22 cellular contexts compared by ENCODE assay signal in genomic region chr13:112699318-112699918, GRCh38. TPM values are rescaled to one million over a fixed set of nuclear protein-coding genes. Genes with fewer than 3 reads are reported as not detected.
DNase-seq lines count a peak whose midpoint lies in the region; ATAC-seq and TF ChIP-seq lines count a peak whose summit lies in the region.
"Had no signal": no experiment of that assay in that cellular context is flagged by ENCODE, and none has a peak within 500 bp of the region (broad histone marks: within the 10 kb centered on the region; RNA-seq: fewer than 3 reads in every experiment).

No MANE protein-coding gene starts in this region.

- peaks cover 69% of the 10 kb centered on the region for H3K4me1 Mint-ChIP-seq in WTC11

- H3K9me3 Mint-ChIP-seq in WTC11: no peaks in the 10 kb centered on the region
- H3K9me3 Mint-ChIP-seq: activated naive CD4-positive, alpha-beta T cell treated with anti-CD3 and anti-CD28 coated beads, Interleukin-2, amount 50 U/mL, for 24 hours; immature natural killer cell had no signal

- H3K9me3 ChIP-seq in heart left ventricle (no peaks in the 10 kb centered on the region), right atrium auricular region (no peaks in the 10 kb centered on the region), stomach (no peaks in the 10 kb centered on the region)
- H3K9me3 ChIP-seq: SJSA1, suprapubic skin, uterus had no signal

- peaks cover 0 to 12% (median 0%) of the 10 kb centered on the region in 9 donors for H3K36me3 ChIP-seq in heart left ventricle
- no peaks in the 10 kb centered on the region for H3K36me3 ChIP-seq in right atrium auricular region
- H3K36me3 ChIP-seq in stomach: peaks cover 0 to 7% (median 5%) of the 10 kb centered on the region in 4 donors
- H3K36me3 ChIP-seq: SJSA1, suprapubic skin, uterus had no signal

- H3K4me3 Mint-ChIP-seq in WTC11: no peak overlapping the region
- H3K4me3 Mint-ChIP-seq: activated naive CD4-positive, alpha-beta T cell treated with anti-CD3 and anti-CD28 coated beads, Interleukin-2, amount 50 U/mL, for 24 hours; immature natural killer cell had no signal

- no peak overlapping the region for H3K4me3 ChIP-seq in heart left ventricle
- H3K4me3 ChIP-seq in right atrium auricular region: no peak overlapping the region
- no peak overlapping the region for H3K4me3 ChIP-seq in stomach
- H3K4me3 ChIP-seq: PC-9, SJSA1, suprapubic skin, uterus had no signal

- POLR2A ChIA-PET in WTC11 (lab: Charles Lee): no interaction called here

- 62 to 69% (median 64%) methylated on average over 13 of the region's 13 CpGs for WGBS in heart left ventricle, 4 donors
- WGBS in stomach, 5 donors: 81 to 88% (median 85%) methylated on average over 13 of the region's 13 CpGs

- H3K27me3 Mint-ChIP-seq in WTC11 (ENCODE audit: low read depth): no peaks in the 10 kb centered on the region
- H3K27me3 Mint-ChIP-seq: activated naive CD4-positive, alpha-beta T cell treated with anti-CD3 and anti-CD28 coated beads, Interleukin-2, amount 50 U/mL, for 24 hours had no signal

- H3K27ac ChIP-seq in heart left ventricle: peak overlapping the region in 5 of 12 donors; percentile 1 to 77 (median 11)
- H3K27ac ChIP-seq in right atrium auricular region: peak overlapping the region in 1 of 2 donors; percentile 60
- H3K27ac ChIP-seq in stomach: no peak overlapping the region
- H3K27ac ChIP-seq: C4-2B, epithelial cell of prostate, PC-9, SJSA1, suprapubic skin, uterus had no signal

- TF ChIP-seq POLR2A in heart left ventricle (IDR thresholded peaks at IDR 0.05) (no peak), stomach (IDR thresholded peaks at IDR 0.05) (no peak)

- CTCF ChIA-PET in WTC11 (lab: Charles Lee): no interaction called here

- ATAC-seq in heart left ventricle: peak in 3 of 4 donors; percentile 31 to 39 (median 34)
- ATAC-seq in WTC11: no peak
- ATAC-seq in GM21390 (IDR thresholded peaks at IDR 0.05; ENCODE audit: unreplicated experiment): no peak
- ATAC-seq: sciatic nerve had no signal

- H3K27me3 ChIP-seq in heart left ventricle (no peaks in the 10 kb centered on the region), right atrium auricular region (no peaks in the 10 kb centered on the region), stomach (no peaks in the 10 kb centered on the region)
- H3K27me3 ChIP-seq: SJSA1, suprapubic skin, uterus had no signal

- intact Hi-C loops in heart left ventricle (cut with DNase I): loop anchor here in 2 of 10 donors (10.0 kb wide), 2 partner anchors 55 to 115 kb away; no protein-coding TSS in a partner anchor
- intact Hi-C loops in stomach (cut with DNase I; ENCODE audit: low total_unique reads): no loop called here

- TF ChIP-seq EP300 in stomach (IDR thresholded peaks at IDR 0.05): no peak

- H3K4me1 ChIP-seq in heart left ventricle (peaks cover 1 to 66% (median 38%) of the 10 kb centered on the region in 12 donors), right atrium auricular region (peaks cover 0 to 34% of the 10 kb centered on the region in 2 donors), stomach (peaks cover 7 to 42% (median 12%) of the 10 kb centered on the region in 4 donors)
- H3K4me1 ChIP-seq: SJSA1, uterus had no signal

- no peak overlapping the region for H3K27ac Mint-ChIP-seq in WTC11
- H3K27ac Mint-ChIP-seq: activated naive CD4-positive, alpha-beta T cell treated with anti-CD3 and anti-CD28 coated beads, Interleukin-2, amount 50 U/mL, for 24 hours; immature natural killer cell had no signal

- TF ChIP-seq CTCF in heart left ventricle (IDR thresholded peaks at IDR 0.05) (no peak), right atrium auricular region (IDR thresholded peaks at IDR 0.05) (no peak), WTC11 (IDR thresholded peaks at IDR 0.05) (no peak), stomach (IDR thresholded peaks at IDR 0.05) (no peak)

- DNase-seq in heart left ventricle (peak in 1 of 5 donors; percentile 11), right atrium auricular region (ENCODE audit: low spot score) (no peak), WTC11 (ENCODE audit: low spot score) (peak; percentile 4), left kidney (ENCODE audit: low read depth, low spot score) (peak; percentile 78), stomach (peak; percentile 18), NCI-H226 (no peak), NOMO-1 treated with dmso at 0.1 percent for 144 hours (lab: John Stamatoyannopoulos, UW; ENCODE audit: unreplicated experiment) (no peak)
- DNase-seq: cerebellar nuclear complex, immature natural killer cell, NCI-H1092 treated with DMSO at 0.1 percent for 48 hours, NCI-H2171, NCI-H748 treated with DMSO at 0.1 percent for 48 hours, PC-9, T-helper 1 cell, uterus had no signal

- no peaks in the 10 kb centered on the region; the same call in 1 of the 2 replicates for H3K36me3 Mint-ChIP-seq in WTC11

TF ChIP-seq in WTC11, 78 proteins besides CTCF, POLR2A, EP300 and RAD21:
- no peak for TF ChIP-seq ZNF219 (CRISPR knock-in tag; IDR thresholded peaks at IDR 0.05; ENCODE audit: borderline replicate concordance)
- TF ChIP-seq NR3C1 (CRISPR knock-in tag; conservative IDR thresholded peaks at IDR 0.05; ENCODE audit: low read depth): no peak
- TF ChIP-seq, protein P1, sequence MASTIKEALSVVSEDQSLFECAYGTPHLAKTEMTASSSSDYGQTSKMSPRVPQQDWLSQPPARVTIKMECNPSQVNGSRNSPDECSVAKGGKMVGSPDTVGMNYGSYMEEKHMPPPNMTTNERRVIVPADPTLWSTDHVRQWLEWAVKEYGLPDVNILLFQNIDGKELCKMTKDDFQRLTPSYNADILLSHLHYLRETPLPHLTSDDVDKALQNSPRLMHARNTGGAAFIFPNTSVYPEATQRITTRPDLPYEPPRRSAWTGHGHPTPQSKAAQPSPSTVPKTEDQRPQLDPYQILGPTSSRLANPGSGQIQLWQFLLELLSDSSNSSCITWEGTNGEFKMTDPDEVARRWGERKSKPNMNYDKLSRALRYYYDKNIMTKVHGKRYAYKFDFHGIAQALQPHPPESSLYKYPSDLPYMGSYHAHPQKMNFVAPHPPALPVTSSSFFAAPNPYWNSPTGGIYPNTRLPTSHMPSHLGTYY (CRISPR knock-in tag; IDR thresholded peaks at IDR 0.05): no peak
- no peak for TF ChIP-seq GRHL2 (CRISPR knock-in tag; IDR thresholded peaks at IDR 0.05; ENCODE audit: insufficient replicate concordance, severe bottlenecking)
- no peak for TF ChIP-seq CREB1 (CRISPR knock-in tag; IDR thresholded peaks at IDR 0.05)
- no peak for TF ChIP-seq MAX (CRISPR knock-in tag; IDR thresholded peaks at IDR 0.05)
- TF ChIP-seq, protein P2, sequence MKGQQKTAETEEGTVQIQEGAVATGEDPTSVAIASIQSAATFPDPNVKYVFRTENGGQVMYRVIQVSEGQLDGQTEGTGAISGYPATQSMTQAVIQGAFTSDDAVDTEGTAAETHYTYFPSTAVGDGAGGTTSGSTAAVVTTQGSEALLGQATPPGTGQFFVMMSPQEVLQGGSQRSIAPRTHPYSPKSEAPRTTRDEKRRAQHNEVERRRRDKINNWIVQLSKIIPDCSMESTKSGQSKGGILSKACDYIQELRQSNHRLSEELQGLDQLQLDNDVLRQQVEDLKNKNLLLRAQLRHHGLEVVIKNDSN (CRISPR knock-in tag; IDR thresholded peaks at IDR 0.05): no peak
- no peak for TF ChIP-seq ZNF138 (CRISPR knock-in tag; conservative IDR thresholded peaks at IDR 0.05)
- no peak for TF ChIP-seq SP1 (CRISPR knock-in tag; conservative IDR thresholded peaks at IDR 0.05)
- TF ChIP-seq, protein P3, sequence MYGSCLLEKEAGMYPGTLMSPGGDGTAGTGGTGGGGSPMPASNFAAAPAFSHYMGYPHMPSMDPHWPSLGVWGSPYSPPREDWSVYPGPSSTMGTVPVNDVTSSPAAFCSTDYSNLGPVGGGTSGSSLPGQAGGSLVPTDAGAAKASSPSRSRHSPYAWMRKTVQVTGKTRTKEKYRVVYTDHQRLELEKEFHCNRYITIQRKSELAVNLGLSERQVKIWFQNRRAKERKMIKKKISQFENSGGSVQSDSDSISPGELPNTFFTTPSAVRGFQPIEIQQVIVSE (CRISPR knock-in tag; IDR thresholded peaks at IDR 0.05; ENCODE audit: borderline replicate concordance): no peak
- no peak for TF ChIP-seq ZNF396 (CRISPR knock-in tag; IDR thresholded peaks at IDR 0.05; ENCODE audit: borderline replicate concordance)
- no peak for TF ChIP-seq FOXJ3 (CRISPR knock-in tag; IDR thresholded peaks at IDR 0.05; ENCODE audit: borderline replicate concordance)
- TF ChIP-seq MXD4 (CRISPR knock-in tag; IDR thresholded peaks at IDR 0.05; ENCODE audit: borderline replicate concordance): no peak
- no peak for TF ChIP-seq ZNF317 (CRISPR knock-in tag; IDR thresholded peaks at IDR 0.05; ENCODE audit: borderline replicate concordance, low read depth)
- TF ChIP-seq, protein P4, sequence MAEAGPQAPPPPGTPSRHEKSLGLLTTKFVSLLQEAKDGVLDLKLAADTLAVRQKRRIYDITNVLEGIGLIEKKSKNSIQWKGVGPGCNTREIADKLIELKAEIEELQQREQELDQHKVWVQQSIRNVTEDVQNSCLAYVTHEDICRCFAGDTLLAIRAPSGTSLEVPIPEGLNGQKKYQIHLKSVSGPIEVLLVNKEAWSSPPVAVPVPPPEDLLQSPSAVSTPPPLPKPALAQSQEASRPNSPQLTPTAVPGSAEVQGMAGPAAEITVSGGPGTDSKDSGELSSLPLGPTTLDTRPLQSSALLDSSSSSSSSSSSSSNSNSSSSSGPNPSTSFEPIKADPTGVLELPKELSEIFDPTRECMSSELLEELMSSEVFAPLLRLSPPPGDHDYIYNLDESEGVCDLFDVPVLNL (CRISPR knock-in tag; IDR thresholded peaks at IDR 0.05; ENCODE audit: borderline replicate concordance, low read depth): no peak
- TF ChIP-seq NFATC4 (CRISPR knock-in tag; IDR thresholded peaks at IDR 0.05): no peak
- TF ChIP-seq TEAD4 (CRISPR knock-in tag; IDR thresholded peaks at IDR 0.05): no peak
- no peak for TF ChIP-seq NFYB (CRISPR knock-in tag; conservative IDR thresholded peaks at IDR 0.05; ENCODE audit: low read depth)

RNA-seq across cellular contexts. Expression of gene ATP11A, which starts 9.6 kb away (rescaled TPM):
- 100 to 1,000 TPM in 5 of 9 donors, 10 to 100 TPM in 4; 51.4 to 146 (median 110) TPM for total RNA-seq in heart left ventricle
- polyA plus RNA-seq in heart left ventricle: 10 to 100 TPM; 20.5 to 91.2 TPM
- 10 to 100 TPM; 31.8 to 48.6 TPM for total RNA-seq in right atrium auricular region
- 100 to 133 TPM (median 126 TPM) in 3 replicates for total RNA-seq in WTC11 (2021)
- 10 to 100 TPM in 4 of 5 donors, 1 to 10 TPM in 1; 9.9 to 70.9 (median 17.8) TPM for total RNA-seq in stomach
- polyA plus RNA-seq in stomach: 1 to 10 TPM; 1.1 to 2.5 (median 1.3) TPM

Comparison
In these comparisons a context has a peak if more than half of its experiments do, and no peak if none do; other contexts are left out.
1. ATAC-seq: peak in heart left ventricle (3 of 4); none in WTC11 (single experiment) and GM21390 (single experiment).
2. DNase-seq: peak in WTC11 (single experiment), left kidney (single experiment) and stomach (single experiment); none in right atrium auricular region (single experiment), NCI-H226 (single experiment) and NOMO-1 treated with dmso at 0.1 percent for 144 hours (single experiment).